In the genomic region with DNA sequence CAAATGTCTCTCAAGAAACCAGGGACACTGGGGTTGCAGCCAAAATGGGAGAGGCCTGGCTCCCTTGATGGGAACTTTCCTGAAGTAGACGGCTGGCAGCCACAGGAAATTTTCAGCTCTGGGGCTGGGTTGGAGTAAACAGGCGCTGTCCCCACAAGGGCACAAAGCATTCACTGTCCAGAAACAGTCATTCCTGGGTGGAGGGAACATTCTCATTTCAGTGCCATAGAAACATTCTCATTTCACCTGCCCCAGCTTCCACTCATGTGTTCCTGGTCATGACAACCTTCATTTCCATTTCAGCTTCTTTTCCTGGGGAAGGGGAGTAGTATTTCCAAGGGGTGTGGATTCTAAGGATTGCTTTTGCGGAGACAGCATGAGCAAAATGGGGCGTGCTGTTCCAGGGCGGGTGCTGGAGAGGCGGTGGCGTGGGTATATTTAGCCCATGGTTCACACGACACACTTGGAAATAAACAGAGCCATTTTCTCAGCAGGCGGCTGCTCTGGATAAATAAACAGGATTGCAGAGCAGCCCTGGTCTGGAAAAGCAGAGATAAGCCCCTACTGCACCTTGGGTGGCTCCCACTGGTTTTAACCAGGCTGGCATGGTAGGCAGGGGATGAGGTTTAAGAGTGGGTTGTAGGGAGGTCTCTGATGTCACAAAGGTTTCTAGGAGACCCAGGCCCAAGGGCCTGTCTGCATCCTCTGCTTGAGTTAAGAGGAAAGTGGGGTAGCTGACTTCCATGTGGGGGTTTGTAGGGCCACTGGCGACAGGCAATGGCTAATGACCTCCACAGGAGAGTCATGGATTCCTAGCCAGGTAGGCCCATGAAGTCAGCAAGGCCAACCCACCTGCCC, we compare ENCODE assay signal across 1 cellular context.
A peak's percentile ranks its signal among the peaks of the same experiment; 100 is the strongest.
TF ChIP-seq lines count a peak whose summit lies in the region.

No MANE protein-coding gene starts in this region.

TF ChIP-seq in K562, 482 proteins besides CTCF, POLR2A, EP300 and RAD21 (continued from another document and continues in another):
- TF ChIP-seq, protein P1, sequence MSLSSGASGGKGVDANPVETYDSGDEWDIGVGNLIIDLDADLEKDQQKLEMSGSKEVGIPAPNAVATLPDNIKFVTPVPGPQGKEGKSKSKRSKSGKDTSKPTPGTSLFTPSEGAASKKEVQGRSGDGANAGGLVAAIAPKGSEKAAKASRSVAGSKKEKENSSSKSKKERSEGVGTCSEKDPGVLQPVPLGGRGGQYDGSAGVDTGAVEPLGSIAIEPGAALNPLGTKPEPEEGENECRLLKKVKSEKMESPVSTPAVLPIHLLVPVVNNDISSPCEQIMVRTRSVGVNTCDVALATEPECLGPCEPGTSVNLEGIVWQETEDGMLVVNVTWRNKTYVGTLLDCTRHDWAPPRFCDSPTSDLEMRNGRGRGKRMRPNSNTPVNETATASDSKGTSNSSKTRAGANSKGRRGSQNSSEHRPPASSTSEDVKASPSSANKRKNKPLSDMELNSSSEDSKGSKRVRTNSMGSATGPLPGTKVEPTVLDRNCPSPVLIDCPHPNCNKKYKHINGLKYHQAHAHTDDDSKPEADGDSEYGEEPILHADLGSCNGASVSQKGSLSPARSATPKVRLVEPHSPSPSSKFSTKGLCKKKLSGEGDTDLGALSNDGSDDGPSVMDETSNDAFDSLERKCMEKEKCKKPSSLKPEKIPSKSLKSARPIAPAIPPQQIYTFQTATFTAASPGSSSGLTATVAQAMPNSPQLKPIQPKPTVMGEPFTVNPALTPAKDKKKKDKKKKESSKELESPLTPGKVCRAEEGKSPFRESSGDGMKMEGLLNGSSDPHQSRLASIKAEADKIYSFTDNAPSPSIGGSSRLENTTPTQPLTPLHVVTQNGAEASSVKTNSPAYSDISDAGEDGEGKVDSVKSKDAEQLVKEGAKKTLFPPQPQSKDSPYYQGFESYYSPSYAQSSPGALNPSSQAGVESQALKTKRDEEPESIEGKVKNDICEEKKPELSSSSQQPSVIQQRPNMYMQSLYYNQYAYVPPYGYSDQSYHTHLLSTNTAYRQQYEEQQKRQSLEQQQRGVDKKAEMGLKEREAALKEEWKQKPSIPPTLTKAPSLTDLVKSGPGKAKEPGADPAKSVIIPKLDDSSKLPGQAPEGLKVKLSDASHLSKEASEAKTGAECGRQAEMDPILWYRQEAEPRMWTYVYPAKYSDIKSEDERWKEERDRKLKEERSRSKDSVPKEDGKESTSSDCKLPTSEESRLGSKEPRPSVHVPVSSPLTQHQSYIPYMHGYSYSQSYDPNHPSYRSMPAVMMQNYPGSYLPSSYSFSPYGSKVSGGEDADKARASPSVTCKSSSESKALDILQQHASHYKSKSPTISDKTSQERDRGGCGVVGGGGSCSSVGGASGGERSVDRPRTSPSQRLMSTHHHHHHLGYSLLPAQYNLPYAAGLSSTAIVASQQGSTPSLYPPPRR (CRISPR knock-in tag; IDR thresholded peaks at IDR 0.05; ENCODE audit: borderline replicate concordance): no peak
- TF ChIP-seq BRCA1 (IDR thresholded peaks at IDR 0.05) (no peak), BRCA1 (CRISPR knock-in tag; IDR thresholded peaks at IDR 0.05) (no peak), POLR2B (IDR thresholded peaks at IDR 0.05; ENCODE audit: low read depth, partially characterized antibody) (no peak), SREBF2 (CRISPR knock-in tag; IDR thresholded peaks at IDR 0.05) (no peak), TARDBP (IDR thresholded peaks at IDR 0.05) (no peak), CHCHD3 (CRISPR knock-in tag; IDR thresholded peaks at IDR 0.05) (no peak), EZH2 (IDR thresholded peaks at IDR 0.05; ENCODE audit: borderline replicate concordance, low read depth, low read length) (no peak), SRSF3 (IDR thresholded peaks at IDR 0.05; ENCODE audit: insufficient read depth, low read length) (no peak), ZNF134 (CRISPR knock-in tag; conservative IDR thresholded peaks at IDR 0.05) (no peak), KAT7 (CRISPR knock-in tag; IDR thresholded peaks at IDR 0.05; ENCODE audit: borderline replicate concordance) (0 out of 2 replicates have a peak, but pooled peaks have one; percentile 65), ARID1B (IDR thresholded peaks at IDR 0.05) (peak; percentile 74), ZFX (CRISPR knock-in tag; IDR thresholded peaks at IDR 0.05) (no peak), HNRNPUL1 (IDR thresholded peaks at IDR 0.05; ENCODE audit: low read length) (no peak), EWSR1 (IDR thresholded peaks at IDR 0.05; ENCODE audit: borderline replicate concordance, low read depth, partially characterized antibody) (no peak), MCM5 (IDR thresholded peaks at IDR 0.05; ENCODE audit: low read depth) (no peak), ZNF263 (CRISPR knock-in tag; IDR thresholded peaks at IDR 0.05; ENCODE audit: borderline replicate concordance) (no peak), KHSRP (IDR thresholded peaks at IDR 0.05) (no peak), OTX1 (CRISPR knock-in tag; IDR thresholded peaks at IDR 0.05) (no peak), NR4A1 (CRISPR knock-in tag; IDR thresholded peaks at IDR 0.05) (no peak), NR4A1 (tag; IDR thresholded peaks at IDR 0.05) (0 out of 2 replicates have a peak, but pooled peaks have one; percentile 32), LARP7 (IDR thresholded peaks at IDR 0.05) (no peak), POU5F1 (IDR thresholded peaks at IDR 0.05; ENCODE audit: borderline replicate concordance, low read depth, low read length, partially characterized antibody) (no peak), ZNF589 (CRISPR knock-in tag; IDR thresholded peaks at IDR 0.05; ENCODE audit: low read depth) (peak; percentile 52; the same call in 1 of the 2 replicates), KAT8 (IDR thresholded peaks at IDR 0.05; ENCODE audit: low read depth) (no peak), CSDE1 (IDR thresholded peaks at IDR 0.05) (no peak), NUFIP1 (IDR thresholded peaks at IDR 0.05; ENCODE audit: partially characterized antibody) (no peak), GATA2 (CRISPR knock-in tag; IDR thresholded peaks at IDR 0.05) (no peak; the same call in 1 of the 2 replicates)
- TF ChIP-seq, protein P2, sequence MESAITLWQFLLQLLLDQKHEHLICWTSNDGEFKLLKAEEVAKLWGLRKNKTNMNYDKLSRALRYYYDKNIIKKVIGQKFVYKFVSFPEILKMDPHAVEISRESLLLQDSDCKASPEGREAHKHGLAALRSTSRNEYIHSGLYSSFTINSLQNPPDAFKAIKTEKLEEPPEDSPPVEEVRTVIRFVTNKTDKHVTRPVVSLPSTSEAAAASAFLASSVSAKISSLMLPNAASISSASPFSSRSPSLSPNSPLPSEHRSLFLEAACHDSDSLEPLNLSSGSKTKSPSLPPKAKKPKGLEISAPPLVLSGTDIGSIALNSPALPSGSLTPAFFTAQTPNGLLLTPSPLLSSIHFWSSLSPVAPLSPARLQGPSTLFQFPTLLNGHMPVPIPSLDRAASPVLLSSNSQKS (CRISPR knock-in tag; IDR thresholded peaks at IDR 0.05): no peak
- TF ChIP-seq, protein P3, sequence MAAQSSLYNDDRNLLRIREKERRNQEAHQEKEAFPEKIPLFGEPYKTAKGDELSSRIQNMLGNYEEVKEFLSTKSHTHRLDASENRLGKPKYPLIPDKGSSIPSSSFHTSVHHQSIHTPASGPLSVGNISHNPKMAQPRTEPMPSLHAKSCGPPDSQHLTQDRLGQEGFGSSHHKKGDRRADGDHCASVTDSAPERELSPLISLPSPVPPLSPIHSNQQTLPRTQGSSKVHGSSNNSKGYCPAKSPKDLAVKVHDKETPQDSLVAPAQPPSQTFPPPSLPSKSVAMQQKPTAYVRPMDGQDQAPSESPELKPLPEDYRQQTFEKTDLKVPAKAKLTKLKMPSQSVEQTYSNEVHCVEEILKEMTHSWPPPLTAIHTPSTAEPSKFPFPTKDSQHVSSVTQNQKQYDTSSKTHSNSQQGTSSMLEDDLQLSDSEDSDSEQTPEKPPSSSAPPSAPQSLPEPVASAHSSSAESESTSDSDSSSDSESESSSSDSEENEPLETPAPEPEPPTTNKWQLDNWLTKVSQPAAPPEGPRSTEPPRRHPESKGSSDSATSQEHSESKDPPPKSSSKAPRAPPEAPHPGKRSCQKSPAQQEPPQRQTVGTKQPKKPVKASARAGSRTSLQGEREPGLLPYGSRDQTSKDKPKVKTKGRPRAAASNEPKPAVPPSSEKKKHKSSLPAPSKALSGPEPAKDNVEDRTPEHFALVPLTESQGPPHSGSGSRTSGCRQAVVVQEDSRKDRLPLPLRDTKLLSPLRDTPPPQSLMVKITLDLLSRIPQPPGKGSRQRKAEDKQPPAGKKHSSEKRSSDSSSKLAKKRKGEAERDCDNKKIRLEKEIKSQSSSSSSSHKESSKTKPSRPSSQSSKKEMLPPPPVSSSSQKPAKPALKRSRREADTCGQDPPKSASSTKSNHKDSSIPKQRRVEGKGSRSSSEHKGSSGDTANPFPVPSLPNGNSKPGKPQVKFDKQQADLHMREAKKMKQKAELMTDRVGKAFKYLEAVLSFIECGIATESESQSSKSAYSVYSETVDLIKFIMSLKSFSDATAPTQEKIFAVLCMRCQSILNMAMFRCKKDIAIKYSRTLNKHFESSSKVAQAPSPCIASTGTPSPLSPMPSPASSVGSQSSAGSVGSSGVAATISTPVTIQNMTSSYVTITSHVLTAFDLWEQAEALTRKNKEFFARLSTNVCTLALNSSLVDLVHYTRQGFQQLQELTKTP (IDR thresholded peaks at IDR 0.05; ENCODE audit: low read depth in 1 of 2, partially characterized antibody in 2 of 2): no peak
- TF ChIP-seq, protein P4, sequence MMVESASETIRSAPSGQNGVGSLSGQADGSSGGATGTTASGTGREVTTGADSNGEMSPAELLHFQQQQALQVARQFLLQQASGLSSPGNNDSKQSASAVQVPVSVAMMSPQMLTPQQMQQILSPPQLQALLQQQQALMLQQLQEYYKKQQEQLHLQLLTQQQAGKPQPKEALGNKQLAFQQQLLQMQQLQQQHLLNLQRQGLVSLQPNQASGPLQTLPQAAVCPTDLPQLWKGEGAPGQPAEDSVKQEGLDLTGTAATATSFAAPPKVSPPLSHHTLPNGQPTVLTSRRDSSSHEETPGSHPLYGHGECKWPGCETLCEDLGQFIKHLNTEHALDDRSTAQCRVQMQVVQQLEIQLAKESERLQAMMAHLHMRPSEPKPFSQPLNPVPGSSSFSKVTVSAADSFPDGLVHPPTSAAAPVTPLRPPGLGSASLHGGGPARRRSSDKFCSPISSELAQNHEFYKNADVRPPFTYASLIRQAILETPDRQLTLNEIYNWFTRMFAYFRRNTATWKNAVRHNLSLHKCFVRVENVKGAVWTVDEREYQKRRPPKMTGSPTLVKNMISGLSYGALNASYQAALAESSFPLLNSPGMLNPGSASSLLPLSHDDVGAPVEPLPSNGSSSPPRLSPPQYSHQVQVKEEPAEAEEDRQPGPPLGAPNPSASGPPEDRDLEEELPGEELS (CRISPR knock-in tag; IDR thresholded peaks at IDR 0.05; ENCODE audit: borderline replicate concordance): no peak
- TF ChIP-seq, protein P5, sequence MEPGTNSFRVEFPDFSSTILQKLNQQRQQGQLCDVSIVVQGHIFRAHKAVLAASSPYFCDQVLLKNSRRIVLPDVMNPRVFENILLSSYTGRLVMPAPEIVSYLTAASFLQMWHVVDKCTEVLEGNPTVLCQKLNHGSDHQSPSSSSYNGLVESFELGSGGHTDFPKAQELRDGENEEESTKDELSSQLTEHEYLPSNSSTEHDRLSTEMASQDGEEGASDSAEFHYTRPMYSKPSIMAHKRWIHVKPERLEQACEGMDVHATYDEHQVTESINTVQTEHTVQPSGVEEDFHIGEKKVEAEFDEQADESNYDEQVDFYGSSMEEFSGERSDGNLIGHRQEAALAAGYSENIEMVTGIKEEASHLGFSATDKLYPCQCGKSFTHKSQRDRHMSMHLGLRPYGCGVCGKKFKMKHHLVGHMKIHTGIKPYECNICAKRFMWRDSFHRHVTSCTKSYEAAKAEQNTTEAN (CRISPR knock-in tag; IDR thresholded peaks at IDR 0.05): no peak
- TF ChIP-seq, protein P6, sequence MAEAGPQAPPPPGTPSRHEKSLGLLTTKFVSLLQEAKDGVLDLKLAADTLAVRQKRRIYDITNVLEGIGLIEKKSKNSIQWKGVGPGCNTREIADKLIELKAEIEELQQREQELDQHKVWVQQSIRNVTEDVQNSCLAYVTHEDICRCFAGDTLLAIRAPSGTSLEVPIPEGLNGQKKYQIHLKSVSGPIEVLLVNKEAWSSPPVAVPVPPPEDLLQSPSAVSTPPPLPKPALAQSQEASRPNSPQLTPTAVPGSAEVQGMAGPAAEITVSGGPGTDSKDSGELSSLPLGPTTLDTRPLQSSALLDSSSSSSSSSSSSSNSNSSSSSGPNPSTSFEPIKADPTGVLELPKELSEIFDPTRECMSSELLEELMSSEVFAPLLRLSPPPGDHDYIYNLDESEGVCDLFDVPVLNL (CRISPR knock-in tag; IDR thresholded peaks at IDR 0.05; ENCODE audit: low read depth): no peak
- TF ChIP-seq, protein P7, sequence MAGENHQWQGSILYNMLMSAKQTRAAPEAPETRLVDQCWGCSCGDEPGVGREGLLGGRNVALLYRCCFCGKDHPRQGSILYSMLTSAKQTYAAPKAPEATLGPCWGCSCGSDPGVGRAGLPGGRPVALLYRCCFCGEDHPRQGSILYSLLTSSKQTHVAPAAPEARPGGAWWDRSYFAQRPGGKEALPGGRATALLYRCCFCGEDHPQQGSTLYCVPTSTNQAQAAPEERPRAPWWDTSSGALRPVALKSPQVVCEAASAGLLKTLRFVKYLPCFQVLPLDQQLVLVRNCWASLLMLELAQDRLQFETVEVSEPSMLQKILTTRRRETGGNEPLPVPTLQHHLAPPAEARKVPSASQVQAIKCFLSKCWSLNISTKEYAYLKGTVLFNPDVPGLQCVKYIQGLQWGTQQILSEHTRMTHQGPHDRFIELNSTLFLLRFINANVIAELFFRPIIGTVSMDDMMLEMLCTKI (IDR thresholded peaks at IDR 0.05; ENCODE audit: partially characterized antibody): no peak
- TF ChIP-seq, protein P8, sequence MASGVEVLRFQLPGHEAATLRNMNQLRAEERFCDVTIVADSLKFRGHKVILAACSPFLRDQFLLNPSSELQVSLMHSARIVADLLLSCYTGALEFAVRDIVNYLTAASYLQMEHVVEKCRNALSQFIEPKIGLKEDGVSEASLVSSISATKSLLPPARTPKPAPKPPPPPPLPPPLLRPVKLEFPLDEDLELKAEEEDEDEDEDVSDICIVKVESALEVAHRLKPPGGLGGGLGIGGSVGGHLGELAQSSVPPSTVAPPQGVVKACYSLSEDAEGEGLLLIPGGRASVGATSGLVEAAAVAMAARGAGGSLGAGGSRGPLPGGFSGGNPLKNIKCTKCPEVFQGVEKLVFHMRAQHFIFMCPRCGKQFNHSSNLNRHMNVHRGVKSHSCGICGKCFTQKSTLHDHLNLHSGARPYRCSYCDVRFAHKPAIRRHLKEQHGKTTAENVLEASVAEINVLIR (CRISPR knock-in tag; IDR thresholded peaks at IDR 0.05): peak; percentile 11; the same call in 1 of the 2 replicates
